14 cellular contexts compared by ENCODE assay signal in genomic region chr5:38479315-38479904, GRCh38.
"Had no signal": no experiment of that assay in that cellular context is flagged by ENCODE, and none has a peak within 500 bp of the region (broad histone marks: within the 10 kb centered on the region; RNA-seq: fewer than 3 reads in every experiment).

No MANE protein-coding gene starts in this region.

- H3K9me3 ChIP-seq: esophagus muscularis mucosa, ovary, stomach, vagina had no signal

- H3K4me3 ChIP-seq: esophagus muscularis mucosa, ovary, stomach, vagina had no signal

- H3K27me3 ChIP-seq: esophagus muscularis mucosa, ovary, stomach, vagina had no signal

- DNase-seq: activated CD4-positive, alpha-beta T cell treated with anti-CD3 and anti-CD28 coated beads, Interleukin-2, amount 50 U/mL, for 48 hours; activated CD8-positive, alpha-beta memory T cell treated with anti-CD3 and anti-CD28 coated beads, Interleukin-2, amount 10 ng/mL, durations not matched to agents 7 days and 5 days; activated effector memory CD4-positive, alpha-beta T cell treated with anti-CD3 and anti-CD28 coated beads, Interleukin-2, amount 50 U/mL, for 16 hours; activated T-cell treated with anti-CD3 and anti-CD28 coated beads, Interleukin-2, amount 50 U/mL, for 24 hours; amygdala; glutamatergic neuron; immature natural killer cell; ovary; stimulated activated CD4-positive, alpha-beta T cell treated with anti-CD3 and anti-CD28 coated beads, Interleukin-4, amount 100 ng/mL, for 1 hour; stomach had no signal

- H3K36me3 ChIP-seq: ovary, vagina had no signal

- ATAC-seq: activated CD8-positive, alpha-beta memory T cell treated with anti-CD3 and anti-CD28 coated beads, Interleukin-2, amount 10 ng/mL, durations not matched to agents 7 days and 5 days had no signal

- H3K4me1 ChIP-seq: esophagus muscularis mucosa, vagina had no signal

- H3K4me3 Mint-ChIP-seq: activated CD8-positive, alpha-beta memory T cell treated with anti-CD3 and anti-CD28 coated beads, Interleukin-2, amount 10 ng/mL, durations not matched to agents 7 days and 5 days; activated naive CD8-positive, alpha-beta T cell; activated T-cell treated with anti-CD3 and anti-CD28 coated beads, Interleukin-2, amount 50 U/mL, for 24 hours; immature natural killer cell; memory B cell had no signal

- H3K36me3 Mint-ChIP-seq: activated CD8-positive, alpha-beta memory T cell treated with anti-CD3 and anti-CD28 coated beads, Interleukin-2, amount 10 ng/mL, durations not matched to agents 7 days and 5 days; activated naive CD8-positive, alpha-beta T cell; immature natural killer cell; memory B cell had no signal

- H3K27ac ChIP-seq: esophagus muscularis mucosa, ovary, stomach, vagina had no signal

- H3K9me3 Mint-ChIP-seq: activated T-cell treated with anti-CD3 and anti-CD28 coated beads, Interleukin-2, amount 50 U/mL, for 24 hours; immature natural killer cell; memory B cell had no signal

- H3K27ac Mint-ChIP-seq: activated CD8-positive, alpha-beta memory T cell treated with anti-CD3 and anti-CD28 coated beads, Interleukin-2, amount 10 ng/mL, durations not matched to agents 7 days and 5 days; activated naive CD8-positive, alpha-beta T cell; activated T-cell treated with anti-CD3 and anti-CD28 coated beads, Interleukin-2, amount 50 U/mL, for 24 hours; immature natural killer cell; memory B cell had no signal

- H3K4me1 Mint-ChIP-seq: activated CD8-positive, alpha-beta memory T cell treated with anti-CD3 and anti-CD28 coated beads, Interleukin-2, amount 10 ng/mL, durations not matched to agents 7 days and 5 days; immature natural killer cell; memory B cell had no signal
